ENCODE assay signal across 12 cellular contexts in genomic region chr6:157143885-157144795, GRCh38.
DNase-seq lines count a peak whose midpoint lies in the region; ATAC-seq and TF ChIP-seq lines count a peak whose summit lies in the region.
"Had no signal": no experiment of that assay in that cellular context is flagged by ENCODE, and none has a peak within 500 bp of the region (broad histone marks: within the 10 kb centered on the region; RNA-seq: fewer than 3 reads in every experiment).

No MANE protein-coding gene starts in this region.

- TF ChIP-seq CTCF in osteoblast (IDR thresholded peaks at IDR 0.05; ENCODE audit: extremely low read depth, low read depth, low read length), result no peak
- no peak for TF ChIP-seq CTCF in Caco-2 (IDR thresholded peaks at IDR 0.05; ENCODE audit: insufficient read depth in 1 of 2, low read depth in 1 of 2, low read length in 1 of 2, severe bottlenecking in 1 of 2, unreplicated experiment in 1 of 2)

- POLR2A ChIA-PET in Caco-2 (lab: Charles Lee), result no interaction called here

- no TSS peak for BruUV-seq in Caco-2 (replicated peaks; lab: Mats Ljungman, UMichigan)

- no peak overlapping the region for H3K4me3 ChIP-seq in adipocyte (ENCODE audit: low read length)
- no peak overlapping the region for H3K4me3 ChIP-seq in osteoblast (ENCODE audit: insufficient read depth, low read length)
- no peak overlapping the region for H3K4me3 ChIP-seq in Caco-2 (ENCODE audit: low read depth, low read length)
- H3K4me3 ChIP-seq: right lobe of liver had no signal

- no peak overlapping the region for H3K27ac Mint-ChIP-seq in Caco-2 (ENCODE audit: unreplicated experiment)
- H3K27ac Mint-ChIP-seq: activated naive CD8-positive, alpha-beta T cell treated with anti-CD3 and anti-CD28 coated beads, Interleukin-2, amount 50 U/mL, for 24 hours had no signal

- no peaks in the 10 kb centered on the region for H3K79me2 ChIP-seq in osteoblast (ENCODE audit: insufficient read depth, low read length)

- H3K27me3 Mint-ChIP-seq in Caco-2 (ENCODE audit: insufficient read depth, unreplicated experiment), result no peaks in the 10 kb centered on the region
- H3K27me3 Mint-ChIP-seq: activated naive CD8-positive, alpha-beta T cell treated with anti-CD3 and anti-CD28 coated beads, Interleukin-2, amount 50 U/mL, for 24 hours; IgD-negative memory B cell had no signal

- intact Hi-C loops in Caco-2 (cut with micrococcal nuclease; ENCODE audit: unreplicated experiment), result no loop called here

- no peak overlapping the region for H2AFZ ChIP-seq in osteoblast (ENCODE audit: low read length)

- peaks cover 23% of the 10 kb centered on the region for H3K36me3 Mint-ChIP-seq in Caco-2 (ENCODE audit: insufficient read depth, unreplicated experiment)

- no peak overlapping the region for H3K9ac ChIP-seq in adipocyte (ENCODE audit: low read length)

- CTCF ChIA-PET in Caco-2 (lab: Charles Lee), result no interaction called here

- no peaks in the 10 kb centered on the region for H3K27me3 ChIP-seq in adipocyte (replicated peaks; ENCODE audit: control insufficient read depth, insufficient read depth, low read length)
- no peaks in the 10 kb centered on the region for H3K27me3 ChIP-seq in osteoblast (ENCODE audit: insufficient read depth, low read length)
- no peaks in the 10 kb centered on the region for H3K27me3 ChIP-seq in Caco-2 (replicated peaks; ENCODE audit: control insufficient read depth, insufficient read depth, low read length)
- H3K27me3 ChIP-seq: right lobe of liver had no signal

- H3K9me3 Mint-ChIP-seq in Caco-2 (ENCODE audit: unreplicated experiment), result no peaks in the 10 kb centered on the region
- H3K9me3 Mint-ChIP-seq: activated naive CD8-positive, alpha-beta T cell treated with anti-CD3 and anti-CD28 coated beads, Interleukin-2, amount 50 U/mL, for 24 hours; IgD-negative memory B cell had no signal

- H3K27ac ChIP-seq in osteoblast (ENCODE audit: low read depth, low read length), result peak overlapping the region; percentile 87
- H3K27ac ChIP-seq: right lobe of liver had no signal

- H3K36me3 ChIP-seq in adipocyte (ENCODE audit: control insufficient read depth, insufficient read depth, low read length, severe bottlenecking), result peaks cover 20% of the 10 kb centered on the region
- H3K36me3 ChIP-seq in osteoblast (ENCODE audit: insufficient read depth, low read length), result peaks cover 6% of the 10 kb centered on the region
- H3K36me3 ChIP-seq in Caco-2 (ENCODE audit: control insufficient read depth, insufficient read depth, low read length), result no peaks in the 10 kb centered on the region

- H3K4me2 ChIP-seq in osteoblast (ENCODE audit: insufficient read depth, low read length), result peak overlapping the region; percentile 15

- no peak overlapping the region for H3K4me3 Mint-ChIP-seq in Caco-2 (ENCODE audit: unreplicated experiment)
- H3K4me3 Mint-ChIP-seq: activated naive CD8-positive, alpha-beta T cell treated with anti-CD3 and anti-CD28 coated beads, Interleukin-2, amount 50 U/mL, for 24 hours; IgD-negative memory B cell had no signal

- DNase-seq in EL (peak; percentile 49), adipocyte (ENCODE audit: low read depth) (peak; percentile 23), foreskin melanocyte (peak; percentile 78), osteoblast (ENCODE audit: insufficient read length, low spot score, missing footprints) (peak; percentile 78), DMS53 (lab: John Stamatoyannopoulos, UW) (no peak), Caco-2 (no peak), H4 (ENCODE audit: low spot score) (no peak)
- DNase-seq: right lobe of liver had no signal

- H3K4me1 ChIP-seq in adipocyte (ENCODE audit: control insufficient read depth, insufficient read depth, low read length) (peaks cover 44% of the 10 kb centered on the region), osteoblast (ENCODE audit: insufficient read depth, low read length) (peaks cover 47% of the 10 kb centered on the region), Caco-2 (no peaks in the 10 kb centered on the region)
- H3K4me1 ChIP-seq: right lobe of liver had no signal

- H3K4me1 Mint-ChIP-seq in Caco-2 (ENCODE audit: low read depth, unreplicated experiment), result no peaks in the 10 kb centered on the region

- no peaks in the 10 kb centered on the region for H3K9me3 ChIP-seq in adipocyte (ENCODE audit: control insufficient read depth, low read length)
- no peaks in the 10 kb centered on the region for H3K9me3 ChIP-seq in osteoblast (ENCODE audit: low read depth, low read length)
- H3K9me3 ChIP-seq in Caco-2, result no peaks in the 10 kb centered on the region
- H3K9me3 ChIP-seq: right lobe of liver had no signal

- no peak for ATAC-seq in HG02840 (IDR thresholded peaks at IDR 0.05; ENCODE audit: low FRiP score, unreplicated experiment)
- ATAC-seq: left lobe of liver had no signal

- peaks cover 6% of the 10 kb centered on the region for H4K20me1 ChIP-seq in osteoblast (ENCODE audit: insufficient read depth, low read length)

Comparison
In these comparisons a context has a peak if more than half of its experiments do, and no peak if none do; other contexts are left out.
1. DNase-seq: peak in EL (single experiment), adipocyte (single experiment), foreskin melanocyte (single experiment) and osteoblast (single experiment); none in DMS53 (single experiment), Caco-2 (0 of 2) and H4 (single experiment).